8 cellular contexts compared by ENCODE assay signal in genomic region chr4:98930311-98930865, GRCh38. TPM values are rescaled to one million over a fixed set of nuclear protein-coding genes. Genes with fewer than 3 reads are reported as not detected.
DNase-seq lines count a peak whose midpoint lies in the region; ATAC-seq and TF ChIP-seq lines count a peak whose summit lies in the region.

No MANE protein-coding gene starts in this region.

- TF ChIP-seq CTCF in kidney epithelial cell (IDR thresholded peaks at IDR 0.05; ENCODE audit: insufficient read depth, low read length, poor library complexity, severe bottlenecking): no peak
- TF ChIP-seq CTCF in type B pancreatic cell (conservative IDR thresholded peaks at IDR 0.05): no peak

- no peak for DNase-seq in activated naive CD4-positive, alpha-beta T cell treated with anti-CD3 and anti-CD28 coated beads, Interleukin-2, amount 10 ng/mL, durations not matched to agents 7 days and 5 days
- DNase-seq in activated naive CD4-positive, alpha-beta T cell treated with anti-CD3 and anti-CD28 coated beads, Interleukin-2, amount 50 U/mL, for 16 hours: no peak
- DNase-seq in kidney epithelial cell (ENCODE audit: low read depth) (no peak), type B pancreatic cell (ENCODE audit: extremely low spot score, unreplicated experiment) (no peak), COLO829 (ENCODE audit: low spot score) (no peak), amniotic stem cell (lab: John Stamatoyannopoulos, UW) (no peak)

- ATAC-seq in HG03045 (IDR thresholded peaks at IDR 0.05; ENCODE audit: unreplicated experiment): no peak

- peaks cover 44% of the 10 kb centered on the region for H3K4me1 Mint-ChIP-seq in activated naive CD4-positive, alpha-beta T cell treated with anti-CD3 and anti-CD28 coated beads, Interleukin-2, amount 10 ng/mL, durations not matched to agents 7 days and 5 days
- H3K4me1 Mint-ChIP-seq in activated naive CD8-positive, alpha-beta T cell (ENCODE audit: low read depth): peaks cover 40% of the 10 kb centered on the region
- no peaks in the 10 kb centered on the region for H3K4me1 Mint-ChIP-seq in type B pancreatic cell (ENCODE audit: unreplicated experiment)

- H3K27ac Mint-ChIP-seq in activated naive CD4-positive, alpha-beta T cell treated with anti-CD3 and anti-CD28 coated beads, Interleukin-2, amount 10 ng/mL, durations not matched to agents 7 days and 5 days: peak overlapping the region; percentile 97
- peak overlapping the region; percentile 97 for H3K27ac Mint-ChIP-seq in activated naive CD8-positive, alpha-beta T cell
- peak overlapping the region; percentile 99 for H3K27ac Mint-ChIP-seq in type B pancreatic cell

- H3K27me3 ChIP-seq in kidney epithelial cell (ENCODE audit: control insufficient read depth, insufficient read depth, low read length): no peaks in the 10 kb centered on the region

- H3K27me3 Mint-ChIP-seq in activated naive CD4-positive, alpha-beta T cell treated with anti-CD3 and anti-CD28 coated beads, Interleukin-2, amount 10 ng/mL, durations not matched to agents 7 days and 5 days: no peaks in the 10 kb centered on the region
- H3K27me3 Mint-ChIP-seq in activated naive CD8-positive, alpha-beta T cell: no peaks in the 10 kb centered on the region
- H3K27me3 Mint-ChIP-seq in type B pancreatic cell: no peaks in the 10 kb centered on the region

- peak overlapping the region; percentile 88 for H3K4me3 Mint-ChIP-seq in activated naive CD4-positive, alpha-beta T cell treated with anti-CD3 and anti-CD28 coated beads, Interleukin-2, amount 10 ng/mL, durations not matched to agents 7 days and 5 days
- peak overlapping the region; percentile 94 for H3K4me3 Mint-ChIP-seq in activated naive CD8-positive, alpha-beta T cell
- peak overlapping the region; percentile 98 for H3K4me3 Mint-ChIP-seq in type B pancreatic cell

- no peaks in the 10 kb centered on the region for H3K36me3 ChIP-seq in kidney epithelial cell (ENCODE audit: control insufficient read depth, insufficient read depth, low read length)

- CTCF ChIA-PET in activated naive CD4-positive, alpha-beta T cell treated with anti-CD3 and anti-CD28 coated beads, Interleukin-2, amount 10 ng/mL, durations not matched to agents 7 days and 5 days (lab: Charles Lee): interaction anchor here (3.6 kb wide), 1 partner anchor 65 kb away, joined by 15 read pairs; the partner anchor contains the start of gene METAP1

- peaks cover 17% of the 10 kb centered on the region for H3K36me3 Mint-ChIP-seq in activated naive CD4-positive, alpha-beta T cell treated with anti-CD3 and anti-CD28 coated beads, Interleukin-2, amount 10 ng/mL, durations not matched to agents 7 days and 5 days
- peaks cover 12% of the 10 kb centered on the region for H3K36me3 Mint-ChIP-seq in activated naive CD8-positive, alpha-beta T cell
- H3K36me3 Mint-ChIP-seq in type B pancreatic cell: peaks cover 6% of the 10 kb centered on the region

- peaks cover 2% of the 10 kb centered on the region for H3K9me3 Mint-ChIP-seq in activated naive CD4-positive, alpha-beta T cell treated with anti-CD3 and anti-CD28 coated beads, Interleukin-2, amount 10 ng/mL, durations not matched to agents 7 days and 5 days
- no peaks in the 10 kb centered on the region for H3K9me3 Mint-ChIP-seq in activated naive CD8-positive, alpha-beta T cell (ENCODE audit: low read depth)
- peaks cover 5% of the 10 kb centered on the region for H3K9me3 Mint-ChIP-seq in type B pancreatic cell

- peak overlapping the region; percentile 2 for H3K4me3 ChIP-seq in kidney epithelial cell (ENCODE audit: low read depth, low read length)

RNA-seq across cellular contexts. Expression of gene EIF4E, which starts 1.5 kb away (rescaled TPM):
- total RNA-seq in kidney epithelial cell (78.6 and 87.0 TPM in 2 replicates), type B pancreatic cell (ENCODE audit: low replicate concordance) (88.8 and 93.9 TPM in 2 replicates)
